ENCODE assay signal across 8 cellular contexts in the genomic region with DNA sequence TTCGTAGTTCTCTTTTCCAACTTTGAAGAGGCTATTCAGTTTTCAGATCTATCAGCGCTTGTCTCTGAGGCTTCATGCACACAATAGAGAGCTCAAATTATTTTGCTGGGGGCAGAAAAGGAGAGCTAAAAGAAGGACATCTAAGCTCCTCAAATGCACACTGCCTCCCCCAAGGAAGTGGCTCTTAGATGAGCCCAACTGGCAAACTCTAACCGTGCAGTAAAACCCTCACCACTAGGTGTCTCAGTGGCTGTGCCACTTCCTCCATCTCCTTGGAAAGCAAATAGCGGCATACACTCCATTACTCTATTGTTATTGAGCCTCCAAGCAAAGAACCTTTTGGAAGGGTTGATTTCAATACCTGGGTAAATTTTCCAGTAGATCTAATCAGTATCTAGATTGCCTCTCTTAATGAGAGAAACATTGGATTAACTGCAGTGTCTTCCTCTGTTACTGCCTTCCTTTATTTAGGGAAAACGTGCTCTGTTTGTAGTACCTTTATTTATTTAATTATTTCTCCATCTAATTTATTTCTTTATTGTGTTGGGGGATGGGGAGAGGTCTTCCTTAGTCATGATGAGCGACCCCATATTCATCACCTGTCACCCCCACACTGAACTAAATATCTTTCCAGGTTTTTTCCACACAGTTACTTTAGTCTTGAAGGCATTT. TPM values are rescaled to one million over a fixed set of nuclear protein-coding genes. Genes with fewer than 3 reads are reported as not detected.
A peak's percentile ranks its signal among the peaks of the same experiment; 100 is the strongest.
DNase-seq lines count a peak whose midpoint lies in the region; ATAC-seq and TF ChIP-seq lines count a peak whose summit lies in the region.

No MANE protein-coding gene starts in this region.

- DNase-seq in GM12864 (ENCODE audit: low read depth), result peak; percentile 54
- DNase-seq in NCI-H446 (lab: John Stamatoyannopoulos, UW), result peak; percentile 68 to 91
- peak; percentile 56 for DNase-seq in activated CD4-positive, CD25-positive, alpha-beta regulatory T cell treated with anti-CD3 and anti-CD28 coated beads, Interleukin-2, amount 50 U/mL, for 72 hours
- DNase-seq in choroid plexus epithelial cell (ENCODE audit: low read depth), result peak; percentile 92
- peak; percentile 54 to 64 for DNase-seq in left colon
- peak; percentile 53 to 59 for DNase-seq in stimulated activated CD4-positive, alpha-beta T cell treated with anti-CD3 and anti-CD28 coated beads, Interleukin-2, amount 100 ng/mL, for 48 hours
- no peak for DNase-seq in OCI-M2 (lab: John Stamatoyannopoulos, UW; ENCODE audit: unreplicated experiment)

- TF ChIP-seq CTCF in GM12864 (IDR thresholded peaks at IDR 0.05; ENCODE audit: low read depth, low read length, missing control alignments) (peak; percentile 97), choroid plexus epithelial cell (conservative IDR thresholded peaks at IDR 0.05; ENCODE audit: low read depth, low read length) (peak; percentile 98)

- H3K4me3 ChIP-seq in GM12864 (ENCODE audit: low read depth, low read length), result no peak overlapping the region
- peak overlapping the region; percentile 32 for H3K4me3 ChIP-seq in choroid plexus epithelial cell (ENCODE audit: low read depth, low read length)

- ATAC-seq in HG03280 (IDR thresholded peaks at IDR 0.05; ENCODE audit: unreplicated experiment) (peak; percentile 62), left colon (peak; percentile 98)

- intact Hi-C loops in left colon (cut with DNase I, micrococcal nuclease), result loop anchor here in 1 of 2 donors (5.0 kb wide), 1 partner anchor 95 kb away; no protein-coding TSS in a partner anchor

RNA-seq across cellular contexts. Expression of a gene that starts 9.2 kb away (rescaled TPM):
- 100 to 1,000 TPM; 139 to 170 TPM for total RNA-seq in left colon
